In genomic region chr2:91589454-91590328, GRCh38 we compare ENCODE assay signal across 8 cellular contexts.
A peak's percentile ranks its signal among the peaks of the same experiment; 100 is the strongest.
DNase-seq lines count a peak whose midpoint lies in the region; ATAC-seq, FAIRE-seq and TF ChIP-seq lines count a peak whose summit lies in the region.
"Not testable (repeated sequence)": the region's sequence is repeated elsewhere in the genome, so short reads cannot be mapped to it uniquely, and the experiment has no call there.

No MANE protein-coding gene starts in this region.

- intact Hi-C loops in activated CD4-positive, alpha-beta T cell treated with anti-CD3 and anti-CD28 coated beads, Interleukin-2, amount 10 ng/mL, durations not matched to agents 24 days and 14 days (cut with micrococcal nuclease); posterior cingulate gyrus (cut with DNase I); upper lobe of right lung (cut with DNase I): not testable (repeated sequence)

- not testable (repeated sequence) for H3K79me1 ChIP-seq in H1 (ENCODE audit: low read depth, low read length)

- not testable (repeated sequence) for H3K9me3 ChIP-seq in HUES6 (ENCODE audit: control insufficient read depth, insufficient read depth, low read depth, low read length); iPS-18a (ENCODE audit: control insufficient read depth, low read depth, low read length); upper lobe of right lung
- H3K9me3 ChIP-seq in H1 (ENCODE audit: insufficient read depth in 2 of 2, low read depth in 1 of 2, low read length in 1 of 2) = peaks cover 2 to 23% of the 10 kb centered on the region in 2 experiments; a peak in 3 of 4 replicates

- H3K36me3 Mint-ChIP-seq in activated CD4-positive, alpha-beta T cell treated with anti-CD3 and anti-CD28 coated beads, Interleukin-2, amount 10 ng/mL, durations not matched to agents 24 days and 14 days (ENCODE audit: low read depth) = not testable (repeated sequence)

- not testable (repeated sequence) for H2BK12ac ChIP-seq in H1 (ENCODE audit: low read depth, low read length)

- H3K18ac ChIP-seq in H1 (ENCODE audit: extremely low read depth, low read length) = not testable (repeated sequence)

- peak; percentile 2 for DNase-seq in GM10248 (ENCODE audit: extremely low spot score)
- peak; percentile 55 for DNase-seq in activated CD4-positive, alpha-beta T cell treated with anti-CD3 and anti-CD28 coated beads, Interleukin-2, amount 10 ng/mL, durations not matched to agents 24 days and 14 days
- peak in 1 of 2 experiments; percentile 75 for DNase-seq in H1 (ENCODE audit: low read depth in 1 of 2, low spot score in 2 of 2)
- peak; percentile 91 for DNase-seq in mesenteric fat pad (ENCODE audit: low spot score)
- DNase-seq in posterior cingulate gyrus = peak in 6 of 10 donors; percentile 17 to 92 (median 70)
- DNase-seq in upper lobe of right lung = peak; percentile 68

- peaks cover 33% of the 10 kb centered on the region for H3K27me3 ChIP-seq in HUES6 (ENCODE audit: control insufficient read depth, insufficient read depth, low read length)
- H3K27me3 ChIP-seq in H1 (replicated peaks in 1 of 4; ENCODE audit: control insufficient read depth in 3 of 4, extremely low read depth in 1 of 4, insufficient read depth in 3 of 4, low read length in 3 of 4) = peaks cover 2 to 13% (median 9%) of the 10 kb centered on the region in 4 experiments
- H3K27me3 ChIP-seq in iPS-18a (ENCODE audit: control insufficient read depth, insufficient read depth, low read length) = peaks cover 24% of the 10 kb centered on the region
- H3K27me3 ChIP-seq in upper lobe of right lung = peaks cover 27% of the 10 kb centered on the region

- peak overlapping the region in 1 of 2 experiments; percentile 60; a peak in 2 of 4 replicates for H3K4me2 ChIP-seq in H1 (ENCODE audit: insufficient read depth in 1 of 2, low read depth in 2 of 2, low read length in 2 of 2)

- H3K14ac ChIP-seq in H1 (ENCODE audit: insufficient read length) = not testable (repeated sequence)

- H3K4me3 Mint-ChIP-seq in activated CD4-positive, alpha-beta T cell treated with anti-CD3 and anti-CD28 coated beads, Interleukin-2, amount 10 ng/mL, durations not matched to agents 24 days and 14 days = not testable (repeated sequence)

- H3K27ac ChIP-seq in HUES6 (ENCODE audit: low read depth, low read length); H1 (ENCODE audit: low read depth, low read length); iPS-18a (ENCODE audit: low read length); upper lobe of right lung: not testable (repeated sequence)

- H3K9me3 Mint-ChIP-seq in activated CD4-positive, alpha-beta T cell treated with anti-CD3 and anti-CD28 coated beads, Interleukin-2, amount 10 ng/mL, durations not matched to agents 24 days and 14 days = peaks cover 12% of the 10 kb centered on the region

- not testable (repeated sequence) for H3K4me1 Mint-ChIP-seq in activated CD4-positive, alpha-beta T cell treated with anti-CD3 and anti-CD28 coated beads, Interleukin-2, amount 10 ng/mL, durations not matched to agents 24 days and 14 days

- H3K4me1 ChIP-seq in HUES6 (ENCODE audit: control insufficient read depth, insufficient read depth, low read length); H1 (replicated peaks in 1 of 4; ENCODE audit: control insufficient read depth in 3 of 4, insufficient read depth in 4 of 4, low read length in 3 of 4); iPS-18a (ENCODE audit: control insufficient read depth, low read depth, low read length); upper lobe of right lung: not testable (repeated sequence)

- not testable (repeated sequence) for H2BK120ac ChIP-seq in H1 (replicated peaks; ENCODE audit: low read depth, low read length)

- H3K23ac ChIP-seq in H1 (ENCODE audit: insufficient read length) = not testable (repeated sequence)

- not testable (repeated sequence) for H3K9ac ChIP-seq in HUES6 (ENCODE audit: low read length); H1 (replicated peaks in 1 of 4; ENCODE audit: extremely low read depth in 1 of 4, low read depth in 3 of 4, low read length in 3 of 4); iPS-18a (ENCODE audit: low read length)

- not testable (repeated sequence) for H3K79me2 ChIP-seq in H1 (ENCODE audit: control insufficient read depth in 1 of 2, insufficient read depth in 2 of 2, low read length in 2 of 2)

- not testable (repeated sequence) for H3K23me2 ChIP-seq in H1 (ENCODE audit: low read depth, low read length)

- not testable (repeated sequence) for H4K91ac ChIP-seq in H1 (replicated peaks; ENCODE audit: insufficient read length, low read length)

- H3K56ac ChIP-seq in H1 (replicated peaks; ENCODE audit: insufficient read length, low read depth, low read length) = not testable (repeated sequence)

- not testable (repeated sequence) for TF ChIP-seq EP300 in H1 (IDR thresholded peaks at IDR 0.05; ENCODE audit: borderline replicate concordance in 1 of 2, low read depth in 2 of 2, low read length in 2 of 2)

- H2BK15ac ChIP-seq in H1 (ENCODE audit: low read length) = not testable (repeated sequence)

- not testable (repeated sequence) for H2BK20ac ChIP-seq in H1 (ENCODE audit: low read length)

- H2AK5ac ChIP-seq in H1 (ENCODE audit: low read depth, low read length) = not testable (repeated sequence)

- H3K36me3 ChIP-seq in HUES6 (ENCODE audit: control insufficient read depth, insufficient read depth, low read length); H1 (ENCODE audit: control insufficient read depth in 2 of 4, insufficient read depth in 4 of 4, low read length in 3 of 4); iPS-18a (ENCODE audit: control insufficient read depth, low read depth, low read length); upper lobe of right lung: not testable (repeated sequence)

- not testable (repeated sequence) for H4K20me1 ChIP-seq in H1 (replicated peaks in 1 of 2; ENCODE audit: control insufficient read depth in 1 of 2, insufficient read depth in 2 of 2, low read length in 2 of 2)

- H3K4me3 ChIP-seq in HUES6 (ENCODE audit: low read depth, low read length) = peak overlapping the region; percentile 48
- peak overlapping the region in 1 of 4 experiments; percentile 40; a peak in 4 of 8 replicates for H3K4me3 ChIP-seq in H1 (ENCODE audit: extremely low read depth in 1 of 4, insufficient read depth in 2 of 4, low read depth in 3 of 4, low read length in 4 of 4)
- H3K4me3 ChIP-seq in iPS-18a (ENCODE audit: low read length) = peak overlapping the region; percentile 27
- not testable (repeated sequence) for H3K4me3 ChIP-seq in upper lobe of right lung

- not testable (repeated sequence) for H4K5ac ChIP-seq in H1 (ENCODE audit: insufficient read length, low read depth, low read length)

- H3K27ac Mint-ChIP-seq in activated CD4-positive, alpha-beta T cell treated with anti-CD3 and anti-CD28 coated beads, Interleukin-2, amount 10 ng/mL, durations not matched to agents 24 days and 14 days = not testable (repeated sequence)

- not testable (repeated sequence) for H3K4ac ChIP-seq in H1 (replicated peaks; ENCODE audit: insufficient read length, low read depth, low read length)

- CTCF ChIA-PET in GM10248 (lab: Yijun Ruan, JAX); H1 (lab: Charles Lee; ENCODE audit: partially characterized antibody): not testable (repeated sequence)

- ATAC-seq in upper lobe of right lung = not testable (repeated sequence)

- H2BK5ac ChIP-seq in H1 (ENCODE audit: low read depth, low read length) = not testable (repeated sequence)

- not testable (repeated sequence) for H4K8ac ChIP-seq in H1 (ENCODE audit: extremely low read depth, insufficient read depth, low read length)

- H3K27me3 Mint-ChIP-seq in activated CD4-positive, alpha-beta T cell treated with anti-CD3 and anti-CD28 coated beads, Interleukin-2, amount 10 ng/mL, durations not matched to agents 24 days and 14 days = not testable (repeated sequence)

- not testable (repeated sequence) for FAIRE-seq in H1 (lab: Jason Lieb, UNC)

- 44% methylated on average over 54 of the region's 65 CpGs; no CpG with 5 or more reads in 1 of the 2 experiments for WGBS in H1 (ENCODE audit: extremely low coverage in 1 of 2, insufficient coverage in 1 of 2, insufficient read length in 1 of 2, insufficient replicate concordance in 2 of 2, low coverage in 1 of 2, low lambda C conversion rate in 2 of 2, missing lambda C conversion rate in 1 of 2), 2 experiments

- not testable (repeated sequence) for H2AFZ ChIP-seq in H1 (ENCODE audit: low read length)

- TF ChIP-seq RAD21 in H1 (IDR thresholded peaks at IDR 0.05 in 1 of 2, conservative IDR thresholded peaks at IDR 0.05 in 1 of 2; ENCODE audit: low read depth in 2 of 2, low read length in 2 of 2) = not testable (repeated sequence)

- POLR2A ChIA-PET in GM10248 (lab: Yijun Ruan, JAX); H1 (lab: Charles Lee; ENCODE audit: partially characterized antibody): not testable (repeated sequence)

- not testable (repeated sequence) for TF ChIP-seq POLR2A in H1 (IDR thresholded peaks at IDR 0.05; ENCODE audit: control extremely low read depth in 1 of 2, low read depth in 2 of 2, low read length in 2 of 2)

- TF ChIP-seq CTCF in GM10248 (IDR thresholded peaks at IDR 0.05; ENCODE audit: control extremely low read depth, extremely low read depth, low read depth, missing control alignments); H1 (IDR thresholded peaks at IDR 0.05; ENCODE audit: control extremely low read depth in 1 of 3, insufficient read depth in 1 of 3, low read depth in 1 of 3, low read length in 3 of 3); upper lobe of right lung (IDR thresholded peaks at IDR 0.05): not testable (repeated sequence)

TF ChIP-seq in H1, 55 proteins besides CTCF, POLR2A, EP300 and RAD21:
- peak; percentile 29 for TF ChIP-seq EZH2 (IDR thresholded peaks at IDR 0.05; ENCODE audit: low read depth, low read length, severe bottlenecking)
TF ChIP-seq in H1: peak in this region for 1; not testable (repeated sequence) for 54.
